27 cellular contexts compared by ENCODE assay signal in genomic region chr1:100589667-100590066, GRCh38. TPM values are rescaled to one million over a fixed set of nuclear protein-coding genes. Genes with fewer than 3 reads are reported as not detected.
"Had no signal": no experiment of that assay in that cellular context is flagged by ENCODE, and none has a peak within 500 bp of the region (broad histone marks: within the 10 kb centered on the region; RNA-seq: fewer than 3 reads in every experiment).

No MANE protein-coding gene starts in this region.

- H3K36me3 ChIP-seq: stomach, suprapubic skin, thoracic aorta, thyroid gland, tibial artery, tibial nerve, transverse colon, upper lobe of left lung, upper lobe of right lung, uterus, vagina had no signal

- H3K27ac ChIP-seq: stomach, suprapubic skin, testis, thoracic aorta, thyroid gland, tibial artery, tibial nerve, transverse colon, upper lobe of left lung, upper lobe of right lung, uterus, vagina had no signal

- DNase-seq: stimulated activated CD4-positive, alpha-beta T cell treated with anti-CD3 and anti-CD28 coated beads, Interleukin-2, amount 100 ng/mL, for 48 hours; stimulated activated CD4-positive, alpha-beta T cell treated with anti-CD3 and anti-CD28 coated beads, Interleukin-4, amount 100 ng/mL, for 1 hour; stimulated activated CD4-positive, alpha-beta T cell treated with anti-CD3 and anti-CD28 coated beads, Interleukin-4, amount 100 ng/mL, for 24 hours; stimulated activated CD4-positive, alpha-beta T cell treated with anti-CD3 and anti-CD28 coated beads, Interleukin-4, amount 100 ng/mL, for 4 hours; stimulated activated CD8-positive, alpha-beta memory T cell treated with anti-CD3 and anti-CD28 coated beads, Interleukin-4, amount 100 ng/mL, for 48 hours; stimulated activated naive B cell treated with anti-CD40 and anti-IgM and Interleukin-4, amounts not matched to agents 10 μg/mL and 1 μg/mL and 100 μg/mL, for 72 hours; stimulated activated naive CD4-positive, alpha-beta T cell; stimulated activated naive CD4-positive, alpha-beta T cell treated with Interleukin-2 at 50 U/mL for 16 hours; stimulated activated naive CD8-positive, alpha-beta T cell treated with anti-CD3 and anti-CD28 coated beads, Interleukin-15, amount 100 ng/mL, for 72 hours; stimulated activated naive CD8-positive, alpha-beta T cell treated with anti-CD3 and anti-CD28 coated beads, Interleukin-15, Interleukin-2, amounts not matched to agents 100 U/mL and 50 U/mL, for 24 hours; stomach; substantia nigra; testis; thyroid gland; tibial artery; transverse colon; trophoblast cell; upper lobe of left lung; upper lobe of right lung; uterus had no signal

- ATAC-seq: stimulated activated effector memory CD8-positive, alpha-beta T cell treated with anti-CD3 and anti-CD28 coated beads, Interleukin-12 subunit alpha, Interleukin-12 subunit beta, amount 100 ng/mL, for 72 hours; stimulated activated memory B cell treated with anti-CD40 and anti-IgM and Interleukin-4, amounts not matched to agents 10 μg/mL and 1 μg/mL and 100 μg/mL, for 72 hours; stimulated activated naive B cell treated with anti-CD40 and anti-IgM and Interleukin-4, amounts not matched to agents 10 μg/mL and 1 μg/mL and 100 μg/mL, for 72 hours; stimulated activated naive CD8-positive, alpha-beta T cell treated with anti-CD3 and anti-CD28 coated beads, Interleukin-15, amount 100 ng/mL, for 72 hours; stimulated activated naive CD8-positive, alpha-beta T cell treated with anti-CD3 and anti-CD28 coated beads, Interleukin-15, Interleukin-2, amounts not matched to agents 100 U/mL and 50 U/mL, for 24 hours; upper lobe of right lung had no signal

- H3K4me1 ChIP-seq: stomach, suprapubic skin, thyroid gland, tibial artery, transverse colon, upper lobe of left lung, upper lobe of right lung, uterus, vagina had no signal

- H3K9me3 ChIP-seq: stomach, suprapubic skin, testis, thoracic aorta, thyroid gland, tibial artery, tibial nerve, transverse colon, upper lobe of left lung, upper lobe of right lung, uterus, vagina had no signal

- H3K27me3 ChIP-seq: stomach, suprapubic skin, testis, thyroid gland, tibial artery, tibial nerve, transverse colon, upper lobe of left lung, upper lobe of right lung, uterus, vagina had no signal

- FAIRE-seq: urothelium cell line had no signal

- H3K4me3 ChIP-seq: stomach, suprapubic skin, testis, thoracic aorta, thyroid gland, tibial artery, tibial nerve, transverse colon, upper lobe of left lung, upper lobe of right lung, uterus, vagina had no signal

RNA-seq across cellular contexts. Expression of gene GPR88, which starts 51.7 kb away (rescaled TPM):
- total RNA-seq: suprapubic skin, upper lobe of right lung had no signal
